Comparison of ENCODE assay signal across 17 cellular contexts in the genomic region with DNA sequence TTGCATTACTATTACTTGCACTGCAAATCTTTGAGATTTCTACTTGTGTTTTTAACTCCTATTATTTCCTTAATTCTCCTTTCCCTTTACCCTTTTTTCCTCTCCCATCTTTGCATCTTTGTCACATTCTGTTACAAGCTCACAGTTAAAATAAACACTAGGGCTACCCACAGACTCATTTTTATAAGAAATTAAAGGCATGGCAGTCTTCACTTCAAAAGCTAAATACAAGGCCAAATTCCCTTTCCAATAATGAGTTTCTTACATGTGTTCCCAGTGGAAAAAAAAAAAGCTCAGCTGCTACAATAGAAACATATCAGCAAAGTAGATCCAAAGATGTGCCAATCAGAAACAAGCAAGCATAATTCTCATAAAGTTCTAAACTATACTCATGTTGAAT. TPM values are rescaled to one million over a fixed set of nuclear protein-coding genes. Genes with fewer than 3 reads are reported as not detected.
DNase-seq lines count a peak whose midpoint lies in the region; ATAC-seq and TF ChIP-seq lines count a peak whose summit lies in the region.
"Had no signal": no experiment of that assay in that cellular context is flagged by ENCODE, and none has a peak within 500 bp of the region (broad histone marks: within the 10 kb centered on the region; RNA-seq: fewer than 3 reads in every experiment).

No MANE protein-coding gene starts in this region.

- no peak for DNase-seq in CD4-positive, alpha-beta T cell
- DNase-seq in nephron progenitor cell (no peak), GM23248 (no peak), NCI-H128 (lab: John Stamatoyannopoulos, UW; ENCODE audit: unreplicated experiment) (no peak), uterus (no peak)
- DNase-seq: CD4-positive, CD25-positive, alpha-beta regulatory T cell; CD8-positive, alpha-beta memory T cell; DMS 273 treated with DMSO at 0.1 percent for 48 hours; DMS79; EL; GDM1; H9 had no signal

- H3K36me3 Mint-ChIP-seq in CD4-positive, alpha-beta T cell (ENCODE audit: low read depth), result peaks cover 41% of the 10 kb centered on the region
- peaks cover 21% of the 10 kb centered on the region for H3K36me3 Mint-ChIP-seq in nephron progenitor cell (ENCODE audit: low read depth)

- H3K27me3 Mint-ChIP-seq in CD4-positive, alpha-beta T cell, result no peaks in the 10 kb centered on the region
- H3K27me3 Mint-ChIP-seq in nephron progenitor cell (ENCODE audit: low read depth, poor library complexity), result no peaks in the 10 kb centered on the region
- H3K27me3 Mint-ChIP-seq: B cell; CD4-positive, CD25-positive, alpha-beta regulatory T cell; CD8-positive, alpha-beta memory T cell had no signal

- peak overlapping the region; percentile 51 for H3K4me3 Mint-ChIP-seq in CD4-positive, alpha-beta T cell
- H3K4me3 Mint-ChIP-seq in nephron progenitor cell, result no peak overlapping the region
- H3K4me3 Mint-ChIP-seq: B cell, GM23338, H9 had no signal

- no peaks in the 10 kb centered on the region for H3K9me2 ChIP-seq in GM23248 (ENCODE audit: insufficient read depth)

- no peaks in the 10 kb centered on the region for H3K9me3 Mint-ChIP-seq in CD4-positive, alpha-beta T cell
- H3K9me3 Mint-ChIP-seq in nephron progenitor cell, result no peaks in the 10 kb centered on the region
- H3K9me3 Mint-ChIP-seq: CD4-positive, CD25-positive, alpha-beta regulatory T cell; CD8-positive, alpha-beta memory T cell; GM23338; H9 had no signal

- POLR2A ChIA-PET in CD4-positive, alpha-beta T cell (lab: Charles Lee), result no interaction called here
- POLR2A ChIA-PET in HEK293 (lab: Yijun Ruan, JAX), result no interaction called here

- no peak overlapping the region for H3K4me2 ChIP-seq in GM23248 (ENCODE audit: unreplicated experiment)
- H3K4me2 ChIP-seq: BLaER1, GM23338 had no signal

- no peak overlapping the region for H3K9ac ChIP-seq in GM23248
- H3K9ac ChIP-seq: BLaER1 had no signal

- peaks cover 17% of the 10 kb centered on the region for H3F3A ChIP-seq in GM23248 (ENCODE audit: insufficient read depth)

- H3K27ac ChIP-seq in CD4-positive, alpha-beta T cell (ENCODE audit: low read depth, low read length), result no peak overlapping the region
- H3K27ac ChIP-seq in HEK293 (ENCODE audit: extremely low read depth, low read depth, low read length) (no peak overlapping the region), GM23248 (no peak overlapping the region), uterus (no peak overlapping the region)
- H3K27ac ChIP-seq: BLaER1, C4-2B had no signal

- TF ChIP-seq CTCF in CD4-positive, alpha-beta T cell (IDR thresholded peaks at IDR 0.05), result no peak
- no peak for TF ChIP-seq CTCF in HEK293 (tag by site-specific recombination; IDR thresholded peaks at IDR 0.05)
- no peak for TF ChIP-seq CTCF in nephron progenitor cell (IDR thresholded peaks at IDR 0.05)
- TF ChIP-seq CTCF in uterus (IDR thresholded peaks at IDR 0.05), result no peak

- no peaks in the 10 kb centered on the region; the same call in 1 of the 2 replicates for H3K79me2 ChIP-seq in GM23248 (ENCODE audit: insufficient read depth)

- H3K9me3 ChIP-seq in CD4-positive, alpha-beta T cell (ENCODE audit: control insufficient read depth, low read length), result no peaks in the 10 kb centered on the region
- no peaks in the 10 kb centered on the region for H3K9me3 ChIP-seq in HEK293 (ENCODE audit: control insufficient read depth, insufficient read depth, low read depth, low read length)
- H3K9me3 ChIP-seq in GM23248 (ENCODE audit: low read depth), result no peaks in the 10 kb centered on the region
- no peaks in the 10 kb centered on the region for H3K9me3 ChIP-seq in uterus
- H3K9me3 ChIP-seq: BLaER1 had no signal

- H2AFZ ChIP-seq in GM23248, result no peak overlapping the region
- H2AFZ ChIP-seq: GM23338 had no signal

- no peak overlapping the region for H3K4me3 ChIP-seq in HEK293 (ENCODE audit: low read depth, low read length)
- no peak overlapping the region for H3K4me3 ChIP-seq in GM23248
- no peak overlapping the region for H3K4me3 ChIP-seq in uterus
- H3K4me3 ChIP-seq: BLaER1, GM23338 had no signal

- H3K4me1 ChIP-seq in HEK293 (ENCODE audit: control insufficient read depth, insufficient read depth, low read length), result peaks cover 6% of the 10 kb centered on the region; the same call in 1 of the 2 replicates
- H3K4me1 ChIP-seq in GM23248 (ENCODE audit: insufficient read depth), result peaks cover 13% of the 10 kb centered on the region
- H3K4me1 ChIP-seq in uterus, result peaks cover 0 to 4% of the 10 kb centered on the region in 2 donors

- in situ Hi-C loops in GM23248 (cut with MboI), result no loop called here

- peaks cover 47 to 53% of the 10 kb centered on the region in 2 experiments for H3K36me3 ChIP-seq in HEK293 (ENCODE audit: control insufficient read depth in 2 of 2, insufficient read depth in 1 of 2, low read length in 2 of 2)
- H3K36me3 ChIP-seq in GM23248 (ENCODE audit: low read depth), result peaks cover 18% of the 10 kb centered on the region; the same call in 1 of the 2 replicates
- H3K36me3 ChIP-seq in uterus, result no peaks in the 10 kb centered on the region

- no peak for TF ChIP-seq POLR2A in uterus (IDR thresholded peaks at IDR 0.05)

- H3K4me1 Mint-ChIP-seq in CD4-positive, alpha-beta T cell (ENCODE audit: low read depth), result peaks cover 23% of the 10 kb centered on the region
- peaks cover 21% of the 10 kb centered on the region for H3K4me1 Mint-ChIP-seq in nephron progenitor cell

- CTCF ChIA-PET in CD4-positive, alpha-beta T cell (lab: Charles Lee), result no interaction called here
- CTCF ChIA-PET in HEK293 (lab: Yijun Ruan, JAX), result interaction anchor here (1.0 kb wide), 1 partner anchor 30 kb away, joined by 5 read pairs; no protein-coding TSS in a partner anchor

- H4K20me1 ChIP-seq in GM23248 (ENCODE audit: insufficient read depth), result no peaks in the 10 kb centered on the region
- H4K20me1 ChIP-seq: BLaER1 had no signal

- intact Hi-C loops in CD4-positive, alpha-beta T cell (cut with DNase I, micrococcal nuclease), result loop anchor here in 1 of 2 experiments (2.0 to 10.0 kb wide), 2 partner anchors 60 to 1342 kb away; partner anchors contain the start of genes APPBP2 and INTS2
- intact Hi-C loops in uterus (cut with DNase I; ENCODE audit: low total_unique reads), result no loop called here

- H3K27me3 ChIP-seq in CD4-positive, alpha-beta T cell (ENCODE audit: control insufficient read depth, insufficient read depth, low read length), result no peaks in the 10 kb centered on the region
- H3K27me3 ChIP-seq in GM23248 (replicated peaks; ENCODE audit: insufficient read depth), result no peaks in the 10 kb centered on the region
- no peaks in the 10 kb centered on the region for H3K27me3 ChIP-seq in uterus
- H3K27me3 ChIP-seq: BLaER1 had no signal

- ATAC-seq in CD4-positive, alpha-beta T cell (ENCODE audit: poor library complexity), result no peak
- ATAC-seq: GM23338 had no signal

- H3K27ac Mint-ChIP-seq in CD4-positive, alpha-beta T cell, result no peak overlapping the region
- peak overlapping the region; percentile 37 for H3K27ac Mint-ChIP-seq in nephron progenitor cell
- H3K27ac Mint-ChIP-seq: B cell, GM23338, H9 had no signal

TF ChIP-seq in HEK293, 187 proteins besides CTCF, POLR2A, EP300 and RAD21:
- TF ChIP-seq PRDM1 (tag by site-specific recombination; IDR thresholded peaks at IDR 0.05), result peak; percentile 30; the same call in 1 of the 2 replicates
- TF ChIP-seq SCRT1 (tag by site-specific recombination; IDR thresholded peaks at IDR 0.05; ENCODE audit: borderline replicate concordance), result no peak

RNA-seq across cellular contexts. Expression of gene BRIP1, which starts 3.7 kb away (rescaled TPM):
- total RNA-seq in CD4-positive, alpha-beta T cell, result 1 to 10 TPM; 1.0 to 1.9 TPM
- total RNA-seq in GM23248 (2014; rRNA removed; shearing (Covaris generic)), result 4.0 and 5.8 TPM in 2 replicates
- 1.8 and 2.2 TPM in 2 replicates for polyA plus RNA-seq in GM23248 (2016; fragmentation: Nextera tagmentation; extraction: Ambion mirVana)
- total RNA-seq in uterus, result 10 to 100 TPM in 1 of 4 donors, 1 to 10 TPM in 1, not detected in 2; 1.0 to 13.0 TPM
